12 cellular contexts compared by ENCODE assay signal in genomic region chr20:10306440-10307358, GRCh38.
DNase-seq lines count a peak whose midpoint lies in the region; ATAC-seq and TF ChIP-seq lines count a peak whose summit lies in the region.
"Had no signal": no experiment of that assay in that cellular context is flagged by ENCODE, and none has a peak within 500 bp of the region (broad histone marks: within the 10 kb centered on the region; RNA-seq: fewer than 3 reads in every experiment).

No MANE protein-coding gene starts in this region.

- ATAC-seq in T-helper 17 cell = peak; percentile 74
- ATAC-seq in HG02610 (IDR thresholded peaks at IDR 0.05; ENCODE audit: unreplicated experiment) = no peak
- no peak for ATAC-seq in GM19324 (IDR thresholded peaks at IDR 0.05; ENCODE audit: low FRiP score, unreplicated experiment)

- H3K4me3 ChIP-seq in ACC112 (ENCODE audit: low read depth, low read length) = peak overlapping the region; percentile 31
- H3K4me3 ChIP-seq in fibroblast of the aortic adventitia (ENCODE audit: low read depth, low read length) = no peak overlapping the region
- H3K4me3 ChIP-seq: vagina had no signal

- H3K27ac ChIP-seq in ACC112 (ENCODE audit: low read depth, low read length) = peak overlapping the region; percentile 89
- H3K27ac ChIP-seq: neutrophil, vagina had no signal

- DNase-seq in HS-27A (ENCODE audit: low read depth) (peak; percentile 79), T-helper 17 cell (no peak), fibroblast of the aortic adventitia (ENCODE audit: low read depth) (peak; percentile 96)
- no peak for DNase-seq in activated naive CD4-positive, alpha-beta T cell treated with anti-CD3 and anti-CD28 coated beads, Interleukin-2, amount 50 U/mL, for 16 hours
- DNase-seq in activated effector memory CD4-positive, alpha-beta T cell treated with anti-CD3 and anti-CD28 coated beads, Interleukin-2, amount 50 U/mL, for 16 hours = no peak
- DNase-seq: NCI-H146 had no signal

- H3K79me2 ChIP-seq in ACC112 (ENCODE audit: control insufficient read depth, insufficient read depth, low read length, unreplicated experiment) = no peaks in the 10 kb centered on the region

- H3K4me3 Mint-ChIP-seq in T-helper 17 cell = no peak overlapping the region

- no peak overlapping the region for H3K27ac Mint-ChIP-seq in T-helper 17 cell
- H3K27ac Mint-ChIP-seq: CD14-positive monocyte had no signal

- TF ChIP-seq CTCF in fibroblast of the aortic adventitia (IDR thresholded peaks at IDR 0.05; ENCODE audit: insufficient read depth, low read length) = no peak

- no peaks in the 10 kb centered on the region for H3K27me3 ChIP-seq in ACC112 (ENCODE audit: insufficient read depth, low read length)
- H3K27me3 ChIP-seq: vagina had no signal

- H3K36me3 ChIP-seq in ACC112 (ENCODE audit: insufficient read depth, low read length) = no peaks in the 10 kb centered on the region
- H3K36me3 ChIP-seq: neutrophil, vagina had no signal

- peaks cover 76% of the 10 kb centered on the region for H3K4me1 ChIP-seq in ACC112 (ENCODE audit: control insufficient read depth, insufficient read depth, low read length, unreplicated experiment)
- H3K4me1 ChIP-seq: vagina had no signal

- H3K27me3 Mint-ChIP-seq in T-helper 17 cell = peaks cover 17% of the 10 kb centered on the region

- peaks cover 11% of the 10 kb centered on the region for H3K4me1 Mint-ChIP-seq in T-helper 17 cell

- no peaks in the 10 kb centered on the region for H3K9me3 ChIP-seq in T-helper 17 cell (ENCODE audit: control insufficient read depth, low read length, poor library complexity, severe bottlenecking)
- H3K9me3 ChIP-seq: neutrophil, vagina had no signal

- H2AFZ ChIP-seq in ACC112 (ENCODE audit: low read length, unreplicated experiment) = no peak overlapping the region

- peaks cover 5% of the 10 kb centered on the region for H3K36me3 Mint-ChIP-seq in T-helper 17 cell (ENCODE audit: low read depth)
- H3K36me3 Mint-ChIP-seq: CD14-positive monocyte had no signal

Comparison
In these comparisons a context has a peak if more than half of its experiments do, and no peak if none do; other contexts are left out.
1. DNase-seq: peak in HS-27A (single experiment) and fibroblast of the aortic adventitia (single experiment); none in T-helper 17 cell (0 of 3), activated naive CD4-positive, alpha-beta T cell treated with anti-CD3 and anti-CD28 coated beads, Interleukin-2, amount 50 U/mL, for 16 hours (single experiment) and activated effector memory CD4-positive, alpha-beta T cell treated with anti-CD3 and anti-CD28 coated beads, Interleukin-2, amount 50 U/mL, for 16 hours (single experiment).